Comparison of ENCODE assay signal across 11 cellular contexts in genomic region chr12:34287986-34288962, GRCh38.
"Had no signal": no experiment of that assay in that cellular context is flagged by ENCODE, and none has a peak within 500 bp of the region (broad histone marks: within the 10 kb centered on the region; RNA-seq: fewer than 3 reads in every experiment).

No MANE protein-coding gene starts in this region.

- H3K36me3 ChIP-seq: stomach, thoracic aorta had no signal

- H3K4me3 ChIP-seq: skin epidermis, stomach, thoracic aorta had no signal

- H3K27me3 ChIP-seq: stomach had no signal

- ATAC-seq: activated CD4-positive, alpha-beta T cell treated with anti-CD3 and anti-CD28 coated beads for 36 hours; activated naive CD8-positive, alpha-beta T cell treated with anti-CD3 and anti-CD28 coated beads, Interleukin-2, amount 50 U/mL, for 24 hours had no signal

- H3K4me1 ChIP-seq: stomach had no signal

- H3K27ac ChIP-seq: skin epidermis, stomach, thoracic aorta, VCaP had no signal

- DNase-seq: activated CD4-positive, alpha-beta T cell treated with anti-CD3 and anti-CD28 coated beads for 36 hours; activated naive CD8-positive, alpha-beta T cell treated with anti-CD3 and anti-CD28 coated beads, Interleukin-2, amount 50 U/mL, for 24 hours; effector CD4-positive, alpha-beta T cell; foreskin melanocyte; mammary epithelial cell; occipital lobe; stomach; T-helper 9 cell had no signal

- H3K9me3 ChIP-seq: thoracic aorta had no signal
